Comparison of ENCODE assay signal across 21 cellular contexts in the genomic region with DNA sequence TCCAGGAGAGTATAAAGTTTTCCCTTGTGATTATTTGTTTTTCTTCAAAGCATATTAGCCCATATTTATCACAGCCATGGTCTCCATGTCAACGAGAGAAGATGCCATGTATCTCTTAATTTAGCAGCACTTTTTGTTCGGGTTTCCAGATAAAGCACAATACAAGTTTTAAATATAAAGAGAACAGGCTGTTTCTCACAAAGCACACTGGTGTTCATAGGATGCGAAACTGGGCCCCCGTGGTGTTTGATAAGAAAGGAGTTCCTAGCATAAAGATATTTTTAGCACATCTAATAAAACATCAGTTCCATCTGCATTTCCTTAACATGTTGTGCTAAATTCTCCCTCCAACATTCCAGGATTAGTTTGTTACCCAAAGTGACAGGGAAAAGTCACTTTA.
DNase-seq lines count a peak whose midpoint lies in the region; ATAC-seq and TF ChIP-seq lines count a peak whose summit lies in the region.
"Had no signal": no experiment of that assay in that cellular context is flagged by ENCODE, and none has a peak within 500 bp of the region (broad histone marks: within the 10 kb centered on the region; RNA-seq: fewer than 3 reads in every experiment).

No MANE protein-coding gene starts in this region.

- H3K27me3 ChIP-seq in right cardiac atrium (ENCODE audit: control insufficient read depth, insufficient read depth) (no peaks in the 10 kb centered on the region), parathyroid adenoma (ENCODE audit: control insufficient read depth, insufficient read depth, low read length) (no peaks in the 10 kb centered on the region), PC-3 (ENCODE audit: low read length) (no peaks in the 10 kb centered on the region)
- H3K27me3 ChIP-seq: BLaER1 treated with 17β-estradiol and CSF1 and Interleukin-3, amounts not matched to agents 10 nM and 100 nM; Peyer's patch had no signal

- DNase-seq in SK-N-MC (ENCODE audit: low read depth, low spot score) (no peak), Right ventricle myocardium superior (no peak), right cardiac atrium (peak; percentile 32 to 70 (median 34)), WTC11 (ENCODE audit: low spot score) (no peak), PC-3 (no peak)
- no peak for DNase-seq in naive thymus-derived CD8-positive, alpha-beta T cell
- DNase-seq in T-helper 2 cell treated with Interferon-gamma antibody and Interleukin-4, amounts not matched to agents 5 μg/mL and 100 μg/mL, for 36 hours (ENCODE audit: low spot score) = no peak
- DNase-seq: CD4-positive, alpha-beta memory T cell; DMS153; GOT3; IMR-90; NCI-H1105; NCI-H2029 treated with DMSO at 0.1 percent for 48 hours; NCI-H226; NCI-H510A treated with DMSO at 0.1 percent for 48 hours; NCI-H774; Peyer's patch had no signal

- H3K36me3 Mint-ChIP-seq in WTC11 = peaks cover 6% of the 10 kb centered on the region
- H3K36me3 Mint-ChIP-seq in naive thymus-derived CD8-positive, alpha-beta T cell = no peaks in the 10 kb centered on the region
- no peaks in the 10 kb centered on the region for H3K36me3 Mint-ChIP-seq in T-helper 2 cell treated with Interferon-gamma antibody and Interleukin-4, amounts not matched to agents 5 μg/mL and 100 μg/mL, for 36 hours (ENCODE audit: low read depth)
- H3K36me3 Mint-ChIP-seq: CD4-positive, alpha-beta memory T cell had no signal

- no peaks in the 10 kb centered on the region for H3K9me3 ChIP-seq in SK-N-MC (ENCODE audit: low read depth, low read length)
- H3K9me3 ChIP-seq in right cardiac atrium (ENCODE audit: control insufficient read depth, low read length) = no peaks in the 10 kb centered on the region
- no peaks in the 10 kb centered on the region for H3K9me3 ChIP-seq in parathyroid adenoma (ENCODE audit: control insufficient read depth, low read length)
- H3K9me3 ChIP-seq in PC-3 (ENCODE audit: low read length) = no peaks in the 10 kb centered on the region
- H3K9me3 ChIP-seq: Peyer's patch had no signal

- H3K4me1 Mint-ChIP-seq in WTC11 = peaks cover 17% of the 10 kb centered on the region
- H3K4me1 Mint-ChIP-seq in naive thymus-derived CD8-positive, alpha-beta T cell = no peaks in the 10 kb centered on the region
- no peaks in the 10 kb centered on the region for H3K4me1 Mint-ChIP-seq in T-helper 2 cell treated with Interferon-gamma antibody and Interleukin-4, amounts not matched to agents 5 μg/mL and 100 μg/mL, for 36 hours (ENCODE audit: low read depth)
- H3K4me1 Mint-ChIP-seq: CD4-positive, alpha-beta memory T cell had no signal

- H3K9me2 ChIP-seq in PC-3 (replicated peaks; ENCODE audit: low read length) = no peaks in the 10 kb centered on the region

- ATAC-seq in Right ventricle myocardium superior (ENCODE audit: poor library complexity) = peak; percentile 48
- peak; percentile 58 to 79 for ATAC-seq in right cardiac atrium
- no peak for ATAC-seq in WTC11
- no peak for ATAC-seq in naive thymus-derived CD8-positive, alpha-beta T cell
- no peak for ATAC-seq in PC-3
- ATAC-seq: HCT116 had no signal

- H3K9me3 Mint-ChIP-seq in WTC11 = peaks cover 8% of the 10 kb centered on the region
- peaks cover 0 to 3% (median 0%) of the 10 kb centered on the region in 9 donors for H3K9me3 Mint-ChIP-seq in naive thymus-derived CD8-positive, alpha-beta T cell
- H3K9me3 Mint-ChIP-seq in T-helper 2 cell treated with Interferon-gamma antibody and Interleukin-4, amounts not matched to agents 5 μg/mL and 100 μg/mL, for 36 hours = peaks cover under 1% of the 10 kb centered on the region

- intact Hi-C loops in Right ventricle myocardium superior (cut with DNase I) (no loop called here), right cardiac atrium (cut with DNase I) (no loop called here), PC-3 (cut with micrococcal nuclease) (no loop called here)

- TF ChIP-seq CTCF in parathyroid adenoma (IDR thresholded peaks at IDR 0.05) (no peak), WTC11 (IDR thresholded peaks at IDR 0.05) (no peak), PC-3 (conservative IDR thresholded peaks at IDR 0.05; ENCODE audit: low read depth, low read length) (no peak)

- H3K9ac ChIP-seq in SK-N-MC (ENCODE audit: insufficient read length) (peak overlapping the region; percentile 5), parathyroid adenoma (no peak overlapping the region), PC-3 (ENCODE audit: low read length) (no peak overlapping the region)
- H3K9ac ChIP-seq: BLaER1 treated with 17β-estradiol and CSF1 and Interleukin-3, amounts not matched to agents 10 nM and 100 nM; KMS-11 had no signal

- no peaks in the 10 kb centered on the region for H3F3A ChIP-seq in PC-3 (ENCODE audit: low read length, unreplicated experiment)

- CTCF ChIA-PET in WTC11 (lab: Charles Lee) = no interaction called here
- CTCF ChIA-PET in PC-3 (lab: Charles Lee) = no interaction called here

- POLR2A ChIA-PET in WTC11 (lab: Charles Lee) = no interaction called here
- POLR2A ChIA-PET in naive thymus-derived CD8-positive, alpha-beta T cell (lab: Charles Lee) = no interaction called here
- POLR2A ChIA-PET in PC-3 (lab: Charles Lee; ENCODE audit: unreplicated experiment) = no interaction called here

- H2AFZ ChIP-seq in parathyroid adenoma (no peak overlapping the region), PC-3 (ENCODE audit: low read length) (no peak overlapping the region)

- no peaks in the 10 kb centered on the region for H3K79me2 ChIP-seq in parathyroid adenoma
- no peaks in the 10 kb centered on the region for H3K79me2 ChIP-seq in PC-3 (ENCODE audit: low read length)

- H3K4me1 ChIP-seq in right cardiac atrium (ENCODE audit: control insufficient read depth, insufficient read depth, low read length) (peaks cover 3% of the 10 kb centered on the region), parathyroid adenoma (no peaks in the 10 kb centered on the region), PC-3 (ENCODE audit: insufficient read depth, low read length) (no peaks in the 10 kb centered on the region)
- H3K4me1 ChIP-seq: BLaER1 treated with 17β-estradiol and CSF1 and Interleukin-3, amounts not matched to agents 10 nM and 100 nM; Peyer's patch had no signal

- no peaks in the 10 kb centered on the region for H4K20me1 ChIP-seq in PC-3 (ENCODE audit: low read length)
- H4K20me1 ChIP-seq: BLaER1 treated with 17β-estradiol and CSF1 and Interleukin-3, amounts not matched to agents 10 nM and 100 nM had no signal

- H3K4me3 ChIP-seq in SK-N-MC = peak overlapping the region; percentile 29; the same call in 1 of the 2 replicates
- H3K4me3 ChIP-seq in right cardiac atrium (ENCODE audit: low read length) = no peak overlapping the region
- no peak overlapping the region for H3K4me3 ChIP-seq in parathyroid adenoma (ENCODE audit: low read depth, low read length)
- H3K4me3 ChIP-seq in PC-3 (ENCODE audit: low read length) = no peak overlapping the region
- H3K4me3 ChIP-seq: BLaER1 treated with 17β-estradiol and CSF1 and Interleukin-3, amounts not matched to agents 10 nM and 100 nM; Peyer's patch had no signal

- no peak overlapping the region for H3K4me2 ChIP-seq in parathyroid adenoma (ENCODE audit: low read length)
- H3K4me2 ChIP-seq in PC-3 (ENCODE audit: low read length) = no peak overlapping the region
- H3K4me2 ChIP-seq: BLaER1 treated with 17β-estradiol and CSF1 and Interleukin-3, amounts not matched to agents 10 nM and 100 nM; KMS-11 had no signal

- no peak overlapping the region for H3K27ac Mint-ChIP-seq in WTC11
- no peak overlapping the region for H3K27ac Mint-ChIP-seq in naive thymus-derived CD8-positive, alpha-beta T cell
- no peak overlapping the region for H3K27ac Mint-ChIP-seq in T-helper 2 cell treated with Interferon-gamma antibody and Interleukin-4, amounts not matched to agents 5 μg/mL and 100 μg/mL, for 36 hours
- H3K27ac Mint-ChIP-seq: CD4-positive, alpha-beta memory T cell had no signal

- H3K27me3 Mint-ChIP-seq in WTC11 (ENCODE audit: low read depth) = no peaks in the 10 kb centered on the region
- peaks cover 0 to 3% (median 0%) of the 10 kb centered on the region in 5 donors for H3K27me3 Mint-ChIP-seq in naive thymus-derived CD8-positive, alpha-beta T cell
- peaks cover 3% of the 10 kb centered on the region for H3K27me3 Mint-ChIP-seq in T-helper 2 cell treated with Interferon-gamma antibody and Interleukin-4, amounts not matched to agents 5 μg/mL and 100 μg/mL, for 36 hours (ENCODE audit: low read depth)

- H3K36me3 ChIP-seq in SK-N-MC (ENCODE audit: insufficient read depth, low read length) (no peaks in the 10 kb centered on the region), parathyroid adenoma (ENCODE audit: control insufficient read depth, insufficient read depth, low read length) (no peaks in the 10 kb centered on the region), PC-3 (ENCODE audit: low read depth, low read length) (no peaks in the 10 kb centered on the region)
- H3K36me3 ChIP-seq: BLaER1 treated with 17β-estradiol and CSF1 and Interleukin-3, amounts not matched to agents 10 nM and 100 nM; Peyer's patch had no signal

- WGBS in right cardiac atrium = 17% methylated on average over 4 of the region's 4 CpGs

- H3K4me3 Mint-ChIP-seq in WTC11 = no peak overlapping the region
- H3K4me3 Mint-ChIP-seq in naive thymus-derived CD8-positive, alpha-beta T cell = no peak overlapping the region
- no peak overlapping the region for H3K4me3 Mint-ChIP-seq in T-helper 2 cell treated with Interferon-gamma antibody and Interleukin-4, amounts not matched to agents 5 μg/mL and 100 μg/mL, for 36 hours
- H3K4me3 Mint-ChIP-seq: CD4-positive, alpha-beta memory T cell had no signal

- H3K27ac ChIP-seq in SK-N-MC (no peak overlapping the region), right cardiac atrium (ENCODE audit: low read length) (no peak overlapping the region), parathyroid adenoma (peak overlapping the region; percentile 56), PC-3 (ENCODE audit: low read length) (no peak overlapping the region)
- H3K27ac ChIP-seq: BLaER1 treated with 17β-estradiol and CSF1 and Interleukin-3, amounts not matched to agents 10 nM and 100 nM; KMS-11; Peyer's patch had no signal

- BruUV-seq in PC-3 (replicated peaks; lab: Mats Ljungman, UMichigan) = no TSS peak

TF ChIP-seq in WTC11, 78 proteins besides CTCF, POLR2A, EP300 and RAD21 (continues in another document):
- TF ChIP-seq FOXJ3 (CRISPR knock-in tag; IDR thresholded peaks at IDR 0.05; ENCODE audit: borderline replicate concordance) (no peak), JAZF1 (CRISPR knock-in tag; IDR thresholded peaks at IDR 0.05) (no peak)
- TF ChIP-seq, protein P1, sequence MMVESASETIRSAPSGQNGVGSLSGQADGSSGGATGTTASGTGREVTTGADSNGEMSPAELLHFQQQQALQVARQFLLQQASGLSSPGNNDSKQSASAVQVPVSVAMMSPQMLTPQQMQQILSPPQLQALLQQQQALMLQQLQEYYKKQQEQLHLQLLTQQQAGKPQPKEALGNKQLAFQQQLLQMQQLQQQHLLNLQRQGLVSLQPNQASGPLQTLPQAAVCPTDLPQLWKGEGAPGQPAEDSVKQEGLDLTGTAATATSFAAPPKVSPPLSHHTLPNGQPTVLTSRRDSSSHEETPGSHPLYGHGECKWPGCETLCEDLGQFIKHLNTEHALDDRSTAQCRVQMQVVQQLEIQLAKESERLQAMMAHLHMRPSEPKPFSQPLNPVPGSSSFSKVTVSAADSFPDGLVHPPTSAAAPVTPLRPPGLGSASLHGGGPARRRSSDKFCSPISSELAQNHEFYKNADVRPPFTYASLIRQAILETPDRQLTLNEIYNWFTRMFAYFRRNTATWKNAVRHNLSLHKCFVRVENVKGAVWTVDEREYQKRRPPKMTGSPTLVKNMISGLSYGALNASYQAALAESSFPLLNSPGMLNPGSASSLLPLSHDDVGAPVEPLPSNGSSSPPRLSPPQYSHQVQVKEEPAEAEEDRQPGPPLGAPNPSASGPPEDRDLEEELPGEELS (CRISPR knock-in tag; IDR thresholded peaks at IDR 0.05) = no peak

Comparison
In these comparisons a context has a peak if more than half of its experiments do, and no peak if none do; other contexts are left out.
1. DNase-seq: peak in right cardiac atrium (3 of 3); none in SK-N-MC (single experiment), Right ventricle myocardium superior (single experiment), WTC11 (single experiment), naive thymus-derived CD8-positive, alpha-beta T cell (0 of 10), PC-3 (single experiment) and T-helper 2 cell treated with Interferon-gamma antibody and Interleukin-4, amounts not matched to agents 5 μg/mL and 100 μg/mL, for 36 hours (single experiment).
2. ATAC-seq: peak in Right ventricle myocardium superior (single experiment) and right cardiac atrium (2 of 2); none in WTC11 (single experiment), naive thymus-derived CD8-positive, alpha-beta T cell (0 of 2) and PC-3 (single experiment).